ENCODE assay signal across 31 cellular contexts in the genomic region with DNA sequence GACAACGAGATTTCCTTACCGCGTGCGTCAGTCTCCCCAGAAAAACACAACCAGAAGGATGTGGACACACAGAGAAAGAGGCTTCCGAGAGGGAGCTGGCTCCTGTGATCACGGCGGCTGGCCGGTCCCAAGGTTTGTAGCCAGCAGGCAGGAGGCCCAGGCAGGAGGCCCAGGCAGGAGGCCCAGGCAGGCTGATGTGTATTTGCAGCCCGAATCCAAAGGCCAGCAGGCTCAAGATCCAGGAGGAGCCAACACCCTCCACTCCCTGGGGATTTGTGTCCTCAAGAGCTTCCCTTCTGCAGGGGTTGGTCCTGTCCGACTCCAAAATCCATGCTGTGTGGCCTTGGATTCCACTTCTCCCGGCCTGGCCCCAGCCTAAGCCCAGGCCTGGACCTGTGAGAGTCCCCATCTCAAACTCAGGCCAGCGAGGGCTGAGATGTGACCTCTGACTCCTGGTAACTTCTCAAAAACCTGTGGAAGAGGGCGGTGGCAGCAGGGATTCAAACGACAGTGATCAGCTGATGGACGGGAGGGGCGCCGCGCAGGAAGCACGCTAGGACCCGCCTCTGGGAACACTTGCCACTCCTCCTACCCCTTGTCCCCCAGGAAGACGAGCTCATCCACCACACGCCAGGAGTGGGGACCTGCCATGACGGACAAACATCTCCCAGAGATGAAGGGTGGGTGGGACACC.
"Had no signal": no experiment of that assay in that cellular context is flagged by ENCODE, and none has a peak within 500 bp of the region (broad histone marks: within the 10 kb centered on the region; RNA-seq: fewer than 3 reads in every experiment).

No MANE protein-coding gene starts in this region.

- H3K27ac ChIP-seq: ascending aorta, breast epithelium, cardiac muscle cell, colonic mucosa, epithelial cell of prostate, esophagus squamous epithelium, gastroesophageal sphincter, VCaP had no signal

- DNase-seq: activated CD4-positive, alpha-beta memory T cell treated with anti-CD3 and anti-CD28 coated beads, Interleukin-2, amount 10 ng/mL, durations not matched to agents 7 days and 5 days; activated CD4-positive, alpha-beta T cell treated with anti-CD3 and anti-CD28 coated beads for 1 hour; activated CD4-positive, alpha-beta T cell treated with anti-CD3 and anti-CD28 coated beads for 4 hours; activated CD4-positive, alpha-beta T cell treated with anti-CD3 and anti-CD28 coated beads, Interleukin-2, amount 10 ng/mL, durations not matched to agents 7 days and 5 days; activated CD4-positive, alpha-beta T cell treated with anti-CD3 and anti-CD28 coated beads, Interleukin-2, amount 50 U/mL, for 4 hours; activated CD8-positive, alpha-beta memory T cell treated with anti-CD3 and anti-CD28 coated beads, Interleukin-2, amount 50 U/mL, for 48 hours; activated gamma-delta T cell; activated naive CD4-positive, alpha-beta T cell; activated naive CD4-positive, alpha-beta T cell treated with anti-CD3 and anti-CD28 coated beads, Interleukin-2, amount 10 ng/mL, durations not matched to agents 7 days and 5 days; activated naive CD8-positive, alpha-beta T cell treated with anti-CD3 and anti-CD28 coated beads, Interleukin-2, amount 10 ng/mL, durations not matched to agents 7 days and 5 days; activated T-cell treated with anti-CD3 and anti-CD28 coated beads for 4 hours; activated T-cell treated with anti-CD3 and anti-CD28 coated beads, Interleukin-2, amount 50 U/mL, for 24 hours; activated T-cell treated with anti-CD3 and anti-CD28 coated beads, Interleukin-2, amount 50 U/mL, for 72 hours; central memory CD4-positive, alpha-beta T cell; cerebellar nuclear complex; colonic mucosa; effector CD8-positive, alpha-beta T cell; esophagus squamous epithelium; foreskin melanocyte; T-helper 2 cell had no signal

- H3K4me3 ChIP-seq: ascending aorta, breast epithelium, cardiac muscle cell, colonic mucosa, esophagus squamous epithelium, gastroesophageal sphincter had no signal

- FAIRE-seq: endometrium, endothelial cell of umbilical vein, TTC549 had no signal

- H3K36me3 ChIP-seq: ascending aorta, breast epithelium, cardiac muscle cell, colonic mucosa, esophagus squamous epithelium, gastroesophageal sphincter had no signal

- ATAC-seq: activated naive CD4-positive, alpha-beta T cell treated with anti-CD3 and anti-CD28 coated beads, Interleukin-2, amount 50 U/mL, for 72 hours; activated T-cell treated with anti-CD3 and anti-CD28 coated beads, Interleukin-2, amount 50 U/mL, for 72 hours; gastroesophageal sphincter; WTC11 had no signal

- H3K4me1 ChIP-seq: ascending aorta, breast epithelium, colonic mucosa, esophagus squamous epithelium, gastroesophageal sphincter had no signal

- H3K27me3 ChIP-seq: ascending aorta, cardiac muscle cell, colonic mucosa had no signal

- H3K9me3 ChIP-seq: ascending aorta, breast epithelium, colonic mucosa, esophagus squamous epithelium, gastroesophageal sphincter had no signal
